ENCODE assay signal across 13 cellular contexts in the genomic region with DNA sequence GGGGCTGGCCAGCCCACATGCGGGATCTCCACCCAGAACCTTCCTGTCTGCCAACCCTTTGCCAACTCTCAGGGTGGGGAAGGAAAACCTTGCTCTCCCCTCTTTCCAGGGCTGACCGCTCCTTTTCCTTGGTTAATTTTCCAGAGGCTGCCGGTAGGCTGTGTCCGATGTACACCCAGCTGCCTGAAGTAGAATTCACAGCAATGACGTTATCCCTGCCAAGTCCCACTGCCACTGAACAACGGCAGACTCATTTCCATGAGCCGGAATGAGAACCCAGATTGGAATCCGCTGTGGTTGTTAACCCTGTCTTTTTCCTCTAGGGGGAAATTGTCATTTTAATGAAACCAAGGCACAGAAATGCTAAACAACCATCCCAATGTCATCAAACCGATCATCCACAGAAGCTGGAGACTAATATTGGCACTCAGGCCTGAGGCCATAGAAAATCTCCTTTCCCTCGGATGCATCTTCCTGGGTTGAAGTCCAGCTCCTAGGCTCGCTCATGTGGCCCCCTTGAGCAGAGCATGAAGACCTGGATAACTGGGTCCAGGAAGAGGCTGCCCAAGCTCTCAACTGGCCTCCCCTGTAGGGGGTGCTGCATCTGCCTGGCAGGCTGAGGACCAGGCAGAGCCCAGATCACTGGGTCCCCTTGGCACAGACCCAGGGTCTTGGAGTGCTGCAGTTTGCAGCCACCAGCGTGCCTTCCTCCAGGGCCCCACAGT. TPM values are rescaled to one million over a fixed set of nuclear protein-coding genes. Genes with fewer than 3 reads are reported as not detected.
A peak's percentile ranks its signal among the peaks of the same experiment; 100 is the strongest.
DNase-seq lines count a peak whose midpoint lies in the region; ATAC-seq and TF ChIP-seq lines count a peak whose summit lies in the region.
"Had no signal": no experiment of that assay in that cellular context is flagged by ENCODE, and none has a peak within 500 bp of the region (broad histone marks: within the 10 kb centered on the region; RNA-seq: fewer than 3 reads in every experiment).

No MANE protein-coding gene starts in this region.

- WGBS in IMR-90 (ENCODE audit: extremely low coverage in 2 of 2, insufficient read length in 1 of 2), 2 experiments, result 76% methylated on average over 2 of the region's 12 CpGs; no CpG with 5 or more reads in 1 of the 2 experiments

- no peak overlapping the region for H3K27ac ChIP-seq in IMR-90 (ENCODE audit: insufficient read depth, low read length)
- H3K27ac ChIP-seq: C4-2B, PC-9 had no signal

- H3K36me3 ChIP-seq in IMR-90 (ENCODE audit: control insufficient read depth, insufficient read depth, low read length), result no peaks in the 10 kb centered on the region

- H4K91ac ChIP-seq in IMR-90 (ENCODE audit: insufficient read depth, low read depth, low read length), result no peak overlapping the region

- H4K8ac ChIP-seq in IMR-90 (ENCODE audit: low read depth in 2 of 2, low read length in 2 of 2), result no peak overlapping the region

- POLR2A ChIA-PET in IMR-90 (lab: Charles Lee; ENCODE audit: unreplicated experiment), result no interaction called here

- no peak overlapping the region for H2BK5ac ChIP-seq in IMR-90 (ENCODE audit: low read depth, low read length, poor library complexity, severe bottlenecking)

- intact Hi-C loops in IMR-90 (cut with micrococcal nuclease), result no loop called here

- H3K4me2 ChIP-seq in IMR-90 (ENCODE audit: low read depth, low read length), result no peak overlapping the region
- H3K4me2 ChIP-seq: PC-9 had no signal

- no peak overlapping the region for H3K23ac ChIP-seq in IMR-90 (ENCODE audit: low read depth, low read length)

- TF ChIP-seq POLR2A in IMR-90 (IDR thresholded peaks at IDR 0.05; ENCODE audit: low read depth, low read length), result no peak

- no peak overlapping the region for H3K14ac ChIP-seq in IMR-90 (replicated peaks; ENCODE audit: low read depth, low read length)

- peak; percentile 80 for ATAC-seq in IMR-90 (ENCODE audit: low read depth)
- ATAC-seq in HG02678 (IDR thresholded peaks at IDR 0.05; ENCODE audit: unreplicated experiment), result no peak
- ATAC-seq in HG02970 (IDR thresholded peaks at IDR 0.05; ENCODE audit: low FRiP score, unreplicated experiment), result no peak

- H4K20me1 ChIP-seq in IMR-90 (ENCODE audit: insufficient read depth, low read length), result no peaks in the 10 kb centered on the region

- CTCF ChIA-PET in IMR-90 (lab: Yijun Ruan, JAX), result interaction anchor here (0.9 kb wide), 1 partner anchor 18 kb away, joined by 6 read pairs; no protein-coding TSS in a partner anchor

- peaks cover 4% of the 10 kb centered on the region; the same call in 1 of the 2 replicates for H3K4me1 ChIP-seq in IMR-90 (ENCODE audit: control insufficient read depth, insufficient read depth, low read length)

- H2AFZ ChIP-seq in IMR-90 (replicated peaks; ENCODE audit: low read length, poor library complexity), result peak overlapping the region; percentile 74
- H2AFZ ChIP-seq: PC-9 had no signal

- no peaks in the 10 kb centered on the region for H3K9me3 ChIP-seq in IMR-90 (ENCODE audit: control insufficient read depth, insufficient read depth, low read length)

- H2AK9ac ChIP-seq in IMR-90 (replicated peaks; ENCODE audit: low read depth, low read length, poor library complexity), result peak overlapping the region; percentile 20

- no peaks in the 10 kb centered on the region for H3K79me1 ChIP-seq in IMR-90 (ENCODE audit: low read depth in 1 of 2, low read length in 2 of 2)

- H2AK5ac ChIP-seq in IMR-90 (ENCODE audit: low read depth, low read length), result no peak overlapping the region

- H4K5ac ChIP-seq in IMR-90 (ENCODE audit: low read depth, low read length), result no peak overlapping the region

- H3K4ac ChIP-seq in IMR-90 (ENCODE audit: low read depth, low read length), result no peak overlapping the region

- DNase-seq in AG20443 (ENCODE audit: low spot score) (peak; percentile 86), IMR-90 (peak; percentile 80), choroid plexus epithelial cell (ENCODE audit: low read depth) (no peak), myocyte (ENCODE audit: low read depth) (peak; percentile 84), RPMI8226 (no peak), hypothalamus (lab: John Stamatoyannopoulos, UW) (no peak)
- DNase-seq: KG1, nephron progenitor cell had no signal

- H3K27me3 ChIP-seq in IMR-90 (ENCODE audit: control insufficient read depth, insufficient read depth, low read length), result no peaks in the 10 kb centered on the region

- H3K9me1 ChIP-seq in IMR-90 (ENCODE audit: insufficient read depth, low read length), result no peaks in the 10 kb centered on the region

- no peak overlapping the region for H2BK120ac ChIP-seq in IMR-90 (ENCODE audit: low read depth, low read length)

- TF ChIP-seq RAD21 in IMR-90 (IDR thresholded peaks at IDR 0.05; ENCODE audit: low read length), result no peak

- in situ Hi-C loops in IMR-90 (cut with MboI; ENCODE audit: low sequenced_read_pairs), result no loop called here

- H2BK15ac ChIP-seq in IMR-90 (ENCODE audit: low read depth, low read length), result no peak overlapping the region

- no peak overlapping the region for H3K18ac ChIP-seq in IMR-90 (ENCODE audit: low read depth, low read length)

- peak overlapping the region; percentile 6; the same call in 1 of the 2 replicates for H2BK20ac ChIP-seq in IMR-90 (ENCODE audit: low read depth, low read length)

- TF ChIP-seq CTCF in IMR-90 (conservative IDR thresholded peaks at IDR 0.05; ENCODE audit: low read depth, low read length) (0 out of 2 replicates have a peak, but pooled peaks have one; percentile 5), choroid plexus epithelial cell (conservative IDR thresholded peaks at IDR 0.05; ENCODE audit: low read depth, low read length) (peak; percentile 19)

- no TSS peak for BruUV-seq in IMR-90 (replicated peaks; lab: Mats Ljungman, UMichigan)

- H3K56ac ChIP-seq in IMR-90 (ENCODE audit: extremely low read depth, insufficient read depth, low read length), result no peak overlapping the region

- dilution Hi-C loops in IMR-90 (cut with HindIII; ENCODE audit: low sequenced_read_pairs, unreplicated experiment), result no loop called here

- H3K4me3 ChIP-seq in IMR-90 (ENCODE audit: insufficient read depth, low read depth, low read length), result no peak overlapping the region
- no peak overlapping the region for H3K4me3 ChIP-seq in choroid plexus epithelial cell (ENCODE audit: low read depth, low read length)
- H3K4me3 ChIP-seq: PC-9 had no signal

- no peak overlapping the region for H3K9ac ChIP-seq in IMR-90 (ENCODE audit: low read depth, low read length)

TF ChIP-seq in IMR-90, 13 proteins besides CTCF, POLR2A, EP300 and RAD21:
- TF ChIP-seq RFX5 (IDR thresholded peaks at IDR 0.05; ENCODE audit: low read depth, low read length) (no peak), CHD1 (IDR thresholded peaks at IDR 0.05; ENCODE audit: low read depth, low read length) (no peak), MXI1 (IDR thresholded peaks at IDR 0.05; ENCODE audit: borderline replicate concordance, low read depth, low read length) (no peak), SMC3 (IDR thresholded peaks at IDR 0.05; ENCODE audit: low read depth, low read length) (no peak), BHLHE40 (IDR thresholded peaks at IDR 0.05; ENCODE audit: low read depth, low read length) (no peak)
- TF ChIP-seq, protein P1, sequence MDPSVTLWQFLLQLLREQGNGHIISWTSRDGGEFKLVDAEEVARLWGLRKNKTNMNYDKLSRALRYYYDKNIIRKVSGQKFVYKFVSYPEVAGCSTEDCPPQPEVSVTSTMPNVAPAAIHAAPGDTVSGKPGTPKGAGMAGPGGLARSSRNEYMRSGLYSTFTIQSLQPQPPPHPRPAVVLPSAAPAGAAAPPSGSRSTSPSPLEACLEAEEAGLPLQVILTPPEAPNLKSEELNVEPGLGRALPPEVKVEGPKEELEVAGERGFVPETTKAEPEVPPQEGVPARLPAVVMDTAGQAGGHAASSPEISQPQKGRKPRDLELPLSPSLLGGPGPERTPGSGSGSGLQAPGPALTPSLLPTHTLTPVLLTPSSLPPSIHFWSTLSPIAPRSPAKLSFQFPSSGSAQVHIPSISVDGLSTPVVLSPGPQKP (IDR thresholded peaks at IDR 0.05; ENCODE audit: borderline replicate concordance, low read depth, low read length), result no peak
TF ChIP-seq in IMR-90: peak in this region for 0.

RNA-seq across cellular contexts. Expression of a gene that starts 30.4 kb away (rescaled TPM):
- total RNA-seq in IMR-90 (2012; rRNA removed) (under 0.01 TPM in 1 of 2 replicates, not detected in the other), myocyte (not detected in 2 replicates)
- 0.03 and 0.04 TPM in 2 replicates for polyA plus RNA-seq in IMR-90 (2012; rRNA removed)
- 0.01 and 0.03 TPM in 2 replicates for polyA plus RNA-seq in IMR-90 (2012; cell fraction: cytosol; rRNA removed)
- not detected in 2 replicates for polyA plus RNA-seq in IMR-90 (2012; cell fraction: nucleus; rRNA removed; ENCODE audit: low replicate concordance)
- polyA plus RNA-seq in myocyte (2012), result 0.11 TPM
- total RNA-seq: fibroblast of villous mesenchyme had no signal

Comparison
In these comparisons a context has a peak if more than half of its experiments do, and no peak if none do; other contexts are left out.
1. DNase-seq: peak in AG20443 (single experiment), IMR-90 (single experiment) and myocyte (single experiment); none in choroid plexus epithelial cell (single experiment), RPMI8226 (single experiment) and hypothalamus (0 of 51).